Comparison of ENCODE assay signal across 14 cellular contexts in genomic region chr13:75739244-75739868, GRCh38.
DNase-seq lines count a peak whose midpoint lies in the region; ATAC-seq lines count a peak whose summit lies in the region.
"Had no signal": no experiment of that assay in that cellular context is flagged by ENCODE, and none has a peak within 500 bp of the region (broad histone marks: within the 10 kb centered on the region; RNA-seq: fewer than 3 reads in every experiment).

No MANE protein-coding gene starts in this region.

- ATAC-seq in GM18502 (IDR thresholded peaks at IDR 0.05; ENCODE audit: poor library complexity, unreplicated experiment) (peak; percentile 69), GM21619 (IDR thresholded peaks at IDR 0.05; ENCODE audit: unreplicated experiment) (peak; percentile 64), HG03442 (IDR thresholded peaks at IDR 0.05; ENCODE audit: unreplicated experiment) (peak; percentile 74), GM21381 (IDR thresholded peaks at IDR 0.05; ENCODE audit: unreplicated experiment) (no peak), HG03135 (IDR thresholded peaks at IDR 0.05; ENCODE audit: unreplicated experiment) (no peak)
- ATAC-seq: natural killer cell had no signal

- DNase-seq in fibroblast of peridontal ligament (ENCODE audit: extremely low read depth) (peak; percentile 48), NCI-H187 (lab: John Stamatoyannopoulos, UW) (no peak), superior temporal gyrus (ENCODE audit: extremely low spot score) (no peak)
- DNase-seq: activated T-cell treated with anti-CD3 and anti-CD28 coated beads, Interleukin-2, amount 50 U/mL, for 1 hour; anterior cingulate cortex; glutamatergic neuron; natural killer cell; NCI-H526; SIG-M5 had no signal

Comparison
In these comparisons a context has a peak if more than half of its experiments do, and no peak if none do; other contexts are left out.
1. ATAC-seq: peak in GM18502 (single experiment), GM21619 (single experiment) and HG03442 (single experiment); none in GM21381 (single experiment) and HG03135 (single experiment).